12 cellular contexts compared by ENCODE assay signal in genomic region chr16:87323727-87324410, GRCh38. TPM values are rescaled to one million over a fixed set of nuclear protein-coding genes. Genes with fewer than 3 reads are reported as not detected.
DNase-seq lines count a peak whose midpoint lies in the region; ATAC-seq and TF ChIP-seq lines count a peak whose summit lies in the region.
"Had no signal": no experiment of that assay in that cellular context is flagged by ENCODE, and none has a peak within 500 bp of the region (broad histone marks: within the 10 kb centered on the region; RNA-seq: fewer than 3 reads in every experiment).

No MANE protein-coding gene starts in this region.

- no peaks in the 10 kb centered on the region for H3K27me3 Mint-ChIP-seq in T-helper 17 cell
- H3K27me3 Mint-ChIP-seq in stimulated activated naive CD8-positive, alpha-beta T cell treated with anti-CD3 and anti-CD28 coated beads, Interleukin-15, amount 100 ng/mL, for 72 hours = no peaks in the 10 kb centered on the region
- H3K27me3 Mint-ChIP-seq: CD4-positive, alpha-beta memory T cell had no signal

- CTCF ChIA-PET in HEK293 (lab: Yijun Ruan, JAX) = interaction anchor here (0.6 to 1.2 kb wide), 5 partner anchors 33 to 532 kb away, joined by 3 to 5 read pairs (median 4); no protein-coding TSS in a partner anchor

- DNase-seq in T-helper 17 cell = no peak
- DNase-seq in uterus = peak; percentile 9 to 10
- DNase-seq in stimulated activated naive CD8-positive, alpha-beta T cell treated with anti-CD3 and anti-CD28 coated beads, Interleukin-15, amount 100 ng/mL, for 72 hours = no peak
- no peak for DNase-seq in AG08396 (ENCODE audit: low spot score)
- DNase-seq: GDM1, MM.1S, NCI-H1105 had no signal

- POLR2A ChIA-PET in HEK293 (lab: Yijun Ruan, JAX) = interaction anchor here (1.2 kb wide), 1 partner anchor 60 kb away, joined by 4 read pairs; the partner anchor contains the start of gene FBXO31

- TF ChIP-seq POLR2A in uterus (IDR thresholded peaks at IDR 0.05) = no peak

- no peak overlapping the region for H3K27ac ChIP-seq in HEK293 (ENCODE audit: extremely low read depth, low read depth, low read length)
- peak overlapping the region; percentile 57 for H3K27ac ChIP-seq in layer of hippocampus (ENCODE audit: low read depth, low read length)
- no peak overlapping the region for H3K27ac ChIP-seq in uterus

- ATAC-seq in T-helper 17 cell (no peak), HG03039 (IDR thresholded peaks at IDR 0.05; ENCODE audit: unreplicated experiment) (no peak)
- no peak for ATAC-seq in stimulated activated naive CD8-positive, alpha-beta T cell treated with anti-CD3 and anti-CD28 coated beads, Interleukin-15, amount 100 ng/mL, for 72 hours

- no peaks in the 10 kb centered on the region for H3K9me3 Mint-ChIP-seq in stimulated activated naive CD8-positive, alpha-beta T cell treated with anti-CD3 and anti-CD28 coated beads, Interleukin-15, amount 100 ng/mL, for 72 hours
- H3K9me3 Mint-ChIP-seq: CD4-positive, alpha-beta memory T cell had no signal

- peaks cover 6% of the 10 kb centered on the region for H3K4me1 Mint-ChIP-seq in T-helper 17 cell
- peaks cover 15% of the 10 kb centered on the region for H3K4me1 Mint-ChIP-seq in stimulated activated naive CD8-positive, alpha-beta T cell treated with anti-CD3 and anti-CD28 coated beads, Interleukin-15, amount 100 ng/mL, for 72 hours

- H3K4me1 ChIP-seq in HEK293 (ENCODE audit: control insufficient read depth, insufficient read depth, low read length) = no peaks in the 10 kb centered on the region
- no peaks in the 10 kb centered on the region for H3K4me1 ChIP-seq in uterus

- H3K4me3 Mint-ChIP-seq in T-helper 17 cell = no peak overlapping the region
- no peak overlapping the region for H3K4me3 Mint-ChIP-seq in stimulated activated naive CD8-positive, alpha-beta T cell treated with anti-CD3 and anti-CD28 coated beads, Interleukin-15, amount 100 ng/mL, for 72 hours
- H3K4me3 Mint-ChIP-seq: CD4-positive, alpha-beta memory T cell had no signal

- peaks cover 0 to 22% of the 10 kb centered on the region in 2 experiments; a peak in 1 of 3 replicates for H3K36me3 ChIP-seq in HEK293 (ENCODE audit: control insufficient read depth in 2 of 2, insufficient read depth in 1 of 2, low read length in 2 of 2)
- H3K36me3 ChIP-seq in uterus = no peaks in the 10 kb centered on the region

- H3K9me3 ChIP-seq in HEK293 (ENCODE audit: control insufficient read depth, insufficient read depth, low read depth, low read length) (no peaks in the 10 kb centered on the region), T-helper 17 cell (ENCODE audit: control insufficient read depth, low read length, poor library complexity, severe bottlenecking) (no peaks in the 10 kb centered on the region), uterus (no peaks in the 10 kb centered on the region)

- H3K27me3 ChIP-seq in layer of hippocampus (ENCODE audit: control insufficient read depth, insufficient read depth, low read length) (no peaks in the 10 kb centered on the region), uterus (no peaks in the 10 kb centered on the region)

- intact Hi-C loops in uterus (cut with DNase I; ENCODE audit: low total_unique reads) = no loop called here

- H3K27ac Mint-ChIP-seq in T-helper 17 cell = peak overlapping the region; percentile 65
- H3K27ac Mint-ChIP-seq in stimulated activated naive CD8-positive, alpha-beta T cell treated with anti-CD3 and anti-CD28 coated beads, Interleukin-15, amount 100 ng/mL, for 72 hours = no peak overlapping the region

- no peaks in the 10 kb centered on the region for H3K36me3 Mint-ChIP-seq in T-helper 17 cell (ENCODE audit: low read depth)

- no peak for TF ChIP-seq CTCF in HEK293 (tag by site-specific recombination; IDR thresholded peaks at IDR 0.05)
- TF ChIP-seq CTCF in uterus (IDR thresholded peaks at IDR 0.05) = no peak

- no peak overlapping the region for H3K4me3 ChIP-seq in HEK293 (ENCODE audit: low read depth, low read length)
- H3K4me3 ChIP-seq in uterus = no peak overlapping the region
- H3K4me3 ChIP-seq: GM12878 had no signal

TF ChIP-seq in HEK293, 187 proteins besides CTCF, POLR2A, EP300 and RAD21:
- TF ChIP-seq ZNF768 (tag by site-specific recombination; IDR thresholded peaks at IDR 0.05) (peak; percentile 65; the same call in 1 of the 2 replicates), ZNF133 (tag by site-specific recombination; IDR thresholded peaks at IDR 0.05) (no peak)

RNA-seq across cellular contexts. Expression of gene C16orf95, which starts 6.7 kb away (rescaled TPM):
- 1 to 10 TPM; 2.0 to 2.6 TPM for total RNA-seq in T-helper 17 cell
- 1 to 10 TPM in 2 of 4 donors, not detected in 2; 3.2 to 4.2 TPM for total RNA-seq in uterus

RNA-seq across cellular contexts. Expression of gene FBXO31, which starts 59.7 kb away (rescaled TPM):
- total RNA-seq in T-helper 17 cell = 10 to 100 TPM; 32.7 to 41.7 TPM
- total RNA-seq in uterus = 100 to 1,000 TPM in 1 of 4 donors, 10 to 100 TPM in 3; 35.2 to 309 (median 74.8) TPM

Comparison
In these comparisons a context has a peak if more than half of its experiments do, and no peak if none do; other contexts are left out.
1. DNase-seq: peak in uterus (2 of 2); none in T-helper 17 cell (0 of 3), stimulated activated naive CD8-positive, alpha-beta T cell treated with anti-CD3 and anti-CD28 coated beads, Interleukin-15, amount 100 ng/mL, for 72 hours (0 of 2) and AG08396 (single experiment).